In the genomic region with DNA sequence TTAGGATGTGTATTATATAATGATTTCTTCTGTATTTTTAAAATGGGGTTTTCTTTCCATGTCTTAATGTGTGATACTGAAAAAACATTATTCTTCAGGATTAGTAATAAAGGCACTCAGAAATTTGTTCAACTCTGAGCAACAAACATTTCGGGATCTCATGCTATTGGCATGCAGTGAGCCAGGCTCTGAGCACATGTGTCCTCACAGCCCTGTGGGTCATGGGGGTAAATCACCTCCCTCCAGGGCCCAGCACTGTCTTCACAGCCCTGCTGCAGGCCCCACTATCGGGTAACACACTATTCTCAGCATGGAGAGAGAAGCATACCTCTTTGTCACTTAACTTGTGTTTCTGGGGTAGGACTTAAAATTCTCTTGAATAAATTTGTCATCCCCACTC, we compare ENCODE assay signal across 1 cellular context.
TF ChIP-seq lines count a peak whose summit lies in the region.

No MANE protein-coding gene starts in this region.

TF ChIP-seq in IMR-90, 13 proteins besides CTCF, POLR2A, EP300 and RAD21:
- TF ChIP-seq NFE2L2 (IDR thresholded peaks at IDR 0.05; ENCODE audit: low read depth, low read length), result no peak
- no peak for TF ChIP-seq RCOR1 (IDR thresholded peaks at IDR 0.05; ENCODE audit: insufficient replicate concordance, low read length)
- TF ChIP-seq BHLHE40 (IDR thresholded peaks at IDR 0.05; ENCODE audit: low read depth, low read length), result no peak
- TF ChIP-seq MAZ (IDR thresholded peaks at IDR 0.05; ENCODE audit: borderline replicate concordance, low read depth, low read length), result no peak
- no peak for TF ChIP-seq SMC3 (IDR thresholded peaks at IDR 0.05; ENCODE audit: low read depth, low read length)
- no peak for TF ChIP-seq MXI1 (IDR thresholded peaks at IDR 0.05; ENCODE audit: borderline replicate concordance, low read depth, low read length)
- no peak for TF ChIP-seq ELK1 (IDR thresholded peaks at IDR 0.05; ENCODE audit: borderline replicate concordance, low read depth, low read length)
- no peak for TF ChIP-seq MAFK (IDR thresholded peaks at IDR 0.05; ENCODE audit: low read depth, low read length)
- TF ChIP-seq RFX5 (IDR thresholded peaks at IDR 0.05; ENCODE audit: low read depth, low read length), result no peak
- TF ChIP-seq CEBPB (IDR thresholded peaks at IDR 0.05; ENCODE audit: low read depth, low read length), result no peak
- TF ChIP-seq CHD1 (IDR thresholded peaks at IDR 0.05; ENCODE audit: low read depth, low read length), result no peak
- TF ChIP-seq, protein P1, sequence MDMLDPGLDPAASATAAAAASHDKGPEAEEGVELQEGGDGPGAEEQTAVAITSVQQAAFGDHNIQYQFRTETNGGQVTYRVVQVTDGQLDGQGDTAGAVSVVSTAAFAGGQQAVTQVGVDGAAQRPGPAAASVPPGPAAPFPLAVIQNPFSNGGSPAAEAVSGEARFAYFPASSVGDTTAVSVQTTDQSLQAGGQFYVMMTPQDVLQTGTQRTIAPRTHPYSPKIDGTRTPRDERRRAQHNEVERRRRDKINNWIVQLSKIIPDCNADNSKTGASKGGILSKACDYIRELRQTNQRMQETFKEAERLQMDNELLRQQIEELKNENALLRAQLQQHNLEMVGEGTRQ (IDR thresholded peaks at IDR 0.05; ENCODE audit: low read depth, low read length), result no peak
- TF ChIP-seq FOS (IDR thresholded peaks at IDR 0.05; ENCODE audit: low read depth, low read length), result no peak
